In the genomic region with DNA sequence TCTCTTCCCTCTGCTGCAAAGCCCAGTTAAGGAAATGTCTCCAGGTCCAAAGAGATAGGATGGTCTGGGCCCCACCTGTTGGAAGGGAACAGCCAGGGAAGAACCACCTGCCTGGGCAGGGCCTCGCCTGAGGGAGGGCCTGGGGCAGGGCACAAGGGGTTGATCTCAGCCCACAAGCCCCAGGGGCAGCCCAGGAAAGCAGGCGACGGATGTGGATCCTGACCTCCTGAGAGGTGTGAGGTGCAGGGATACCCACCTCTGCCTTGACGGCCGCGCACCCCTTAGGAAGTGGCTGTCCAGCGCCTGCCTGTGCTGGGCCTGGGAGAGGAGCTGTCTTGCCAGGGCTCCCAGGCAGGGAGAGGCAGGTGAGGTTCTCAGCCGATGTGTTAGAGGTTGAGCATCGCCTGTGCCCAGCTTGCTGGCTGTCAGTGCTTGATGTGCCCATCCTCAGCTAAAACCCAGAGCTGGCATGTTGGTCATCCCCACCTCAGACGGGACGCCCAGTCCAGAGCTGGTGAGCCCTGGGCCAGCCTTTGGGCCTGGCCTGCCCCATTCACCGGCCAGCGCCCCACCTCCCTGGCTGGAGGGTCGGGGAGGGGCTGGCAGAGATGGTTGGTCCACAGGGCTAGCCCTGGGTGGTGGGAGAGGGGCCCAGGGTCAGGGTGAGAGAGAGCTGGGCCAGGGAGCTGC, we compare ENCODE assay signal across 1 cellular context.
A peak's percentile ranks its signal among the peaks of the same experiment; 100 is the strongest.
TF ChIP-seq lines count a peak whose summit lies in the region.

No MANE protein-coding gene starts in this region.

TF ChIP-seq in HEK293, 187 proteins besides CTCF, POLR2A, EP300 and RAD21 (continued from another document):
- TF ChIP-seq ZNF701 (tag by site-specific recombination; IDR thresholded peaks at IDR 0.05) (no peak), RBAK (tag by site-specific recombination; IDR thresholded peaks at IDR 0.05) (no peak), ZNF600 (tag by site-specific recombination; IDR thresholded peaks at IDR 0.05) (no peak), SCRT2 (tag by site-specific recombination; IDR thresholded peaks at IDR 0.05) (peak; percentile 80), SCRT1 (tag by site-specific recombination; IDR thresholded peaks at IDR 0.05; ENCODE audit: borderline replicate concordance) (0 out of 2 replicates have a peak, but pooled peaks have one; percentile 20)
- TF ChIP-seq, protein P1, sequence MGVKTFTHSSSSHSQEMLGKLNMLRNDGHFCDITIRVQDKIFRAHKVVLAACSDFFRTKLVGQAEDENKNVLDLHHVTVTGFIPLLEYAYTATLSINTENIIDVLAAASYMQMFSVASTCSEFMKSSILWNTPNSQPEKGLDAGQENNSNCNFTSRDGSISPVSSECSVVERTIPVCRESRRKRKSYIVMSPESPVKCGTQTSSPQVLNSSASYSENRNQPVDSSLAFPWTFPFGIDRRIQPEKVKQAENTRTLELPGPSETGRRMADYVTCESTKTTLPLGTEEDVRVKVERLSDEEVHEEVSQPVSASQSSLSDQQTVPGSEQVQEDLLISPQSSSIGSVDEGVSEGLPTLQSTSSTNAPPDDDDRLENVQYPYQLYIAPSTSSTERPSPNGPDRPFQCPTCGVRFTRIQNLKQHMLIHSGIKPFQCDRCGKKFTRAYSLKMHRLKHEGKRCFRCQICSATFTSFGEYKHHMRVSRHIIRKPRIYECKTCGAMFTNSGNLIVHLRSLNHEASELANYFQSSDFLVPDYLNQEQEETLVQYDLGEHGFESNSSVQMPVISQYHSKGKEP (tag by site-specific recombination; IDR thresholded peaks at IDR 0.05): no peak
- TF ChIP-seq, protein P2, sequence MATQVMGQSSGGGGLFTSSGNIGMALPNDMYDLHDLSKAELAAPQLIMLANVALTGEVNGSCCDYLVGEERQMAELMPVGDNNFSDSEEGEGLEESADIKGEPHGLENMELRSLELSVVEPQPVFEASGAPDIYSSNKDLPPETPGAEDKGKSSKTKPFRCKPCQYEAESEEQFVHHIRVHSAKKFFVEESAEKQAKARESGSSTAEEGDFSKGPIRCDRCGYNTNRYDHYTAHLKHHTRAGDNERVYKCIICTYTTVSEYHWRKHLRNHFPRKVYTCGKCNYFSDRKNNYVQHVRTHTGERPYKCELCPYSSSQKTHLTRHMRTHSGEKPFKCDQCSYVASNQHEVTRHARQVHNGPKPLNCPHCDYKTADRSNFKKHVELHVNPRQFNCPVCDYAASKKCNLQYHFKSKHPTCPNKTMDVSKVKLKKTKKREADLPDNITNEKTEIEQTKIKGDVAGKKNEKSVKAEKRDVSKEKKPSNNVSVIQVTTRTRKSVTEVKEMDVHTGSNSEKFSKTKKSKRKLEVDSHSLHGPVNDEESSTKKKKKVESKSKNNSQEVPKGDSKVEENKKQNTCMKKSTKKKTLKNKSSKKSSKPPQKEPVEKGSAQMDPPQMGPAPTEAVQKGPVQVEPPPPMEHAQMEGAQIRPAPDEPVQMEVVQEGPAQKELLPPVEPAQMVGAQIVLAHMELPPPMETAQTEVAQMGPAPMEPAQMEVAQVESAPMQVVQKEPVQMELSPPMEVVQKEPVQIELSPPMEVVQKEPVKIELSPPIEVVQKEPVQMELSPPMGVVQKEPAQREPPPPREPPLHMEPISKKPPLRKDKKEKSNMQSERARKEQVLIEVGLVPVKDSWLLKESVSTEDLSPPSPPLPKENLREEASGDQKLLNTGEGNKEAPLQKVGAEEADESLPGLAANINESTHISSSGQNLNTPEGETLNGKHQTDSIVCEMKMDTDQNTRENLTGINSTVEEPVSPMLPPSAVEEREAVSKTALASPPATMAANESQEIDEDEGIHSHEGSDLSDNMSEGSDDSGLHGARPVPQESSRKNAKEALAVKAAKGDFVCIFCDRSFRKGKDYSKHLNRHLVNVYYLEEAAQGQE (tag by site-specific recombination; IDR thresholded peaks at IDR 0.05): peak; percentile 66; the same call in 1 of the 2 replicates
